In the genomic region with DNA sequence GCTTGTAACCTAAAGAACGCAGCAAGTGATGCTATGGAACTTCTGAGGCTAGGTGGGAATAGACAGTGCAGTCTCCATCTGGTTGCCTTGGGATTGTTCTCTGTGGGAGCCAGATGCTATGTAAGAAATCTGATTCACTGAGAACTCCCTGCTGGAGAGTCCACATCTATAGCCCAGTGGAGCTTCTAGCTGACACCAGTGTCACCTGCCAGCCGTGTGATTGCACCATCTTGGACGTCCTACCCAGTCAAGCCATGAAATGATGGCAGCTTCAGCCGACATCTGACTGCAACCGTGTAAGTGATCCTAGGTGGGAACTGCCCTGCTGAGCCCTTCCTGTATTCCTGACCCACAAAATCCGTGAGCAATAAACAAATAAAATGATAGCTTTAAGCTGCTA, we compare ENCODE assay signal across 21 cellular contexts. TPM values are rescaled to one million over a fixed set of nuclear protein-coding genes. Genes with fewer than 3 reads are reported as not detected.
DNase-seq lines count a peak whose midpoint lies in the region; ATAC-seq and TF ChIP-seq lines count a peak whose summit lies in the region.
"Had no signal": no experiment of that assay in that cellular context is flagged by ENCODE, and none has a peak within 500 bp of the region (broad histone marks: within the 10 kb centered on the region; RNA-seq: fewer than 3 reads in every experiment).

No MANE protein-coding gene starts in this region.

- H3K18ac ChIP-seq in IMR-90 (ENCODE audit: low read depth, low read length) = no peak overlapping the region; the same call in 1 of the 2 replicates

- H4K8ac ChIP-seq in IMR-90 (ENCODE audit: low read depth in 2 of 2, low read length in 2 of 2) = no peak overlapping the region

- DNase-seq in IMR-90 (no peak), coronary artery (ENCODE audit: low spot score) (peak; percentile 40), psoas muscle (peak; percentile 30 to 78), medulla oblongata (ENCODE audit: extremely low spot score) (no peak), hepatic stellate cell (ENCODE audit: low spot score) (no peak)
- no peak for DNase-seq in stimulated activated effector memory CD8-positive, alpha-beta T cell treated with anti-CD3 and anti-CD28 coated beads, Interleukin-12 subunit alpha, Interleukin-12 subunit beta, amount 100 ng/mL, for 72 hours (ENCODE audit: low spot score in 2 of 2)
- DNase-seq: C1 segment of cervical spinal cord; Calu3; CD4-positive, alpha-beta memory T cell; COR-L47; DMS53; DMS79 treated with DMSO at 0.1 percent for 48 hours; GF-D8; H7; HCEC 1CT had no signal

- no peaks in the 10 kb centered on the region for H3K9me3 ChIP-seq in IMR-90 (ENCODE audit: control insufficient read depth, insufficient read depth, low read length)
- H3K9me3 ChIP-seq in psoas muscle = no peaks in the 10 kb centered on the region

- no peak overlapping the region for H2BK5ac ChIP-seq in IMR-90 (ENCODE audit: low read depth, low read length, poor library complexity, severe bottlenecking)

- no peak overlapping the region for H3K23ac ChIP-seq in IMR-90 (ENCODE audit: low read depth, low read length)

- 0 out of 2 replicates have a peak overlapping the region, but pooled peaks have one; percentile 51 for H2AK5ac ChIP-seq in IMR-90 (ENCODE audit: low read depth, low read length)

- no peak overlapping the region for H2BK120ac ChIP-seq in IMR-90 (ENCODE audit: low read depth, low read length)

- no peaks in the 10 kb centered on the region for H3K9me3 Mint-ChIP-seq in stimulated activated effector memory CD8-positive, alpha-beta T cell treated with anti-CD3 and anti-CD28 coated beads, Interleukin-12 subunit alpha, Interleukin-12 subunit beta, amount 100 ng/mL, for 72 hours
- H3K9me3 Mint-ChIP-seq: CD4-positive, alpha-beta memory T cell had no signal

- no peak overlapping the region for H3K56ac ChIP-seq in IMR-90 (ENCODE audit: extremely low read depth, insufficient read depth, low read length)

- no peak overlapping the region for H3K27ac Mint-ChIP-seq in stimulated activated effector memory CD8-positive, alpha-beta T cell treated with anti-CD3 and anti-CD28 coated beads, Interleukin-12 subunit alpha, Interleukin-12 subunit beta, amount 100 ng/mL, for 72 hours
- H3K27ac Mint-ChIP-seq: CD4-positive, alpha-beta memory T cell had no signal

- no peak for ATAC-seq in IMR-90 (ENCODE audit: low read depth)
- peak; percentile 89 to 96 (median 95) for ATAC-seq in psoas muscle
- ATAC-seq in stimulated activated effector memory CD8-positive, alpha-beta T cell treated with anti-CD3 and anti-CD28 coated beads, Interleukin-12 subunit alpha, Interleukin-12 subunit beta, amount 100 ng/mL, for 72 hours = no peak

- H2AK9ac ChIP-seq in IMR-90 (replicated peaks; ENCODE audit: low read depth, low read length, poor library complexity) = no peak overlapping the region

- no peak overlapping the region for H4K5ac ChIP-seq in IMR-90 (ENCODE audit: low read depth, low read length)

- TF ChIP-seq POLR2A in IMR-90 (IDR thresholded peaks at IDR 0.05; ENCODE audit: low read depth, low read length) = no peak

- WGBS in IMR-90 (ENCODE audit: extremely low coverage in 2 of 2, insufficient read length in 1 of 2), 2 experiments = 100% methylated on average over 1 of the region's 6 CpGs; no CpG with 5 or more reads in 1 of the 2 experiments
- WGBS in psoas muscle, 3 donors = 41 to 64% (median 42%) methylated on average over 6 of the region's 6 CpGs

- H4K91ac ChIP-seq in IMR-90 (ENCODE audit: insufficient read depth, low read depth, low read length) = no peak overlapping the region

- peaks cover 28% of the 10 kb centered on the region for H3K4me1 Mint-ChIP-seq in stimulated activated effector memory CD8-positive, alpha-beta T cell treated with anti-CD3 and anti-CD28 coated beads, Interleukin-12 subunit alpha, Interleukin-12 subunit beta, amount 100 ng/mL, for 72 hours

- BruUV-seq in IMR-90 (replicated peaks; lab: Mats Ljungman, UMichigan) = no TSS peak

- H3K4me3 ChIP-seq in IMR-90 (ENCODE audit: insufficient read depth, low read depth, low read length) (no peak overlapping the region), coronary artery (no peak overlapping the region), psoas muscle (no peak overlapping the region)

- no peak overlapping the region for H2BK20ac ChIP-seq in IMR-90 (ENCODE audit: low read depth, low read length)

- no peak overlapping the region for H3K4me3 Mint-ChIP-seq in stimulated activated effector memory CD8-positive, alpha-beta T cell treated with anti-CD3 and anti-CD28 coated beads, Interleukin-12 subunit alpha, Interleukin-12 subunit beta, amount 100 ng/mL, for 72 hours
- H3K4me3 Mint-ChIP-seq: CD4-positive, alpha-beta memory T cell had no signal

- CTCF ChIA-PET in IMR-90 (lab: Yijun Ruan, JAX) = no interaction called here

- POLR2A ChIA-PET in IMR-90 (lab: Charles Lee; ENCODE audit: unreplicated experiment) = no interaction called here

- H3K14ac ChIP-seq in IMR-90 (replicated peaks; ENCODE audit: low read depth, low read length) = no peak overlapping the region

- no peaks in the 10 kb centered on the region for H3K79me1 ChIP-seq in IMR-90 (ENCODE audit: low read depth in 1 of 2, low read length in 2 of 2)

- H3K27ac ChIP-seq in IMR-90 (ENCODE audit: insufficient read depth, low read length) = no peak overlapping the region
- H3K27ac ChIP-seq in coronary artery = no peak overlapping the region
- H3K27ac ChIP-seq in psoas muscle = peak overlapping the region; percentile 39

- in situ Hi-C loops in IMR-90 (cut with MboI; ENCODE audit: low sequenced_read_pairs) = no loop called here

- H3K4me1 ChIP-seq in IMR-90 (ENCODE audit: control insufficient read depth, insufficient read depth, low read length) = peaks cover 9% of the 10 kb centered on the region
- H3K4me1 ChIP-seq in psoas muscle = peaks cover 15% of the 10 kb centered on the region

- TF ChIP-seq RAD21 in IMR-90 (IDR thresholded peaks at IDR 0.05; ENCODE audit: low read length) = no peak

- no peak overlapping the region for H2BK15ac ChIP-seq in IMR-90 (ENCODE audit: low read depth, low read length)

- no peak overlapping the region for H2AFZ ChIP-seq in IMR-90 (replicated peaks; ENCODE audit: low read length, poor library complexity)

- H3K4me2 ChIP-seq in IMR-90 (ENCODE audit: low read depth, low read length) = no peak overlapping the region

- H3K36me3 ChIP-seq in IMR-90 (ENCODE audit: control insufficient read depth, insufficient read depth, low read length) (no peaks in the 10 kb centered on the region), psoas muscle (ENCODE audit: insufficient read depth in 1 of 2, low read depth in 1 of 2) (no peaks in the 10 kb centered on the region)

- H3K9me1 ChIP-seq in IMR-90 (ENCODE audit: insufficient read depth, low read length) = 0 out of 2 replicates have a peak, but pooled peaks cover 3% of the 10 kb centered on the region

- TF ChIP-seq CTCF in IMR-90 (conservative IDR thresholded peaks at IDR 0.05; ENCODE audit: low read depth, low read length) = no peak
- no peak for TF ChIP-seq CTCF in coronary artery (IDR thresholded peaks at IDR 0.05)
- TF ChIP-seq CTCF in psoas muscle (IDR thresholded peaks at IDR 0.05) = no peak

- H3K9ac ChIP-seq in IMR-90 (ENCODE audit: low read depth, low read length) = no peak overlapping the region

- H3K27me3 ChIP-seq in IMR-90 (ENCODE audit: control insufficient read depth, insufficient read depth, low read length) (peaks cover 4% of the 10 kb centered on the region), psoas muscle (ENCODE audit: insufficient read depth in 3 of 3, low read length in 2 of 3) (no peaks in the 10 kb centered on the region)

- dilution Hi-C loops in IMR-90 (cut with HindIII; ENCODE audit: low sequenced_read_pairs, unreplicated experiment) = no loop called here

- H3K36me3 Mint-ChIP-seq in stimulated activated effector memory CD8-positive, alpha-beta T cell treated with anti-CD3 and anti-CD28 coated beads, Interleukin-12 subunit alpha, Interleukin-12 subunit beta, amount 100 ng/mL, for 72 hours = no peaks in the 10 kb centered on the region
- H3K36me3 Mint-ChIP-seq: CD4-positive, alpha-beta memory T cell had no signal

- intact Hi-C loops in IMR-90 (cut with micrococcal nuclease) (no loop called here), psoas muscle (cut with DNase I) (loop anchor here in 1 of 2 donors (5.0 kb wide), 1 partner anchor 69 kb away; no protein-coding TSS in a partner anchor)

- no peaks in the 10 kb centered on the region for H4K20me1 ChIP-seq in IMR-90 (ENCODE audit: insufficient read depth, low read length)

- H3K4ac ChIP-seq in IMR-90 (ENCODE audit: low read depth, low read length) = no peak overlapping the region

TF ChIP-seq in IMR-90, 13 proteins besides CTCF, POLR2A, EP300 and RAD21 (continues in another document):
- no peak for TF ChIP-seq FOS (IDR thresholded peaks at IDR 0.05; ENCODE audit: low read depth, low read length)
- TF ChIP-seq CHD1 (IDR thresholded peaks at IDR 0.05; ENCODE audit: low read depth, low read length) = no peak
- no peak for TF ChIP-seq SMC3 (IDR thresholded peaks at IDR 0.05; ENCODE audit: low read depth, low read length)
- no peak for TF ChIP-seq RCOR1 (IDR thresholded peaks at IDR 0.05; ENCODE audit: insufficient replicate concordance, low read length)
- TF ChIP-seq, protein P1, sequence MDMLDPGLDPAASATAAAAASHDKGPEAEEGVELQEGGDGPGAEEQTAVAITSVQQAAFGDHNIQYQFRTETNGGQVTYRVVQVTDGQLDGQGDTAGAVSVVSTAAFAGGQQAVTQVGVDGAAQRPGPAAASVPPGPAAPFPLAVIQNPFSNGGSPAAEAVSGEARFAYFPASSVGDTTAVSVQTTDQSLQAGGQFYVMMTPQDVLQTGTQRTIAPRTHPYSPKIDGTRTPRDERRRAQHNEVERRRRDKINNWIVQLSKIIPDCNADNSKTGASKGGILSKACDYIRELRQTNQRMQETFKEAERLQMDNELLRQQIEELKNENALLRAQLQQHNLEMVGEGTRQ (IDR thresholded peaks at IDR 0.05; ENCODE audit: low read depth, low read length) = no peak
- no peak for TF ChIP-seq NFE2L2 (IDR thresholded peaks at IDR 0.05; ENCODE audit: low read depth, low read length)
- TF ChIP-seq MAZ (IDR thresholded peaks at IDR 0.05; ENCODE audit: borderline replicate concordance, low read depth, low read length) = no peak
- no peak for TF ChIP-seq RFX5 (IDR thresholded peaks at IDR 0.05; ENCODE audit: low read depth, low read length)
- no peak for TF ChIP-seq MXI1 (IDR thresholded peaks at IDR 0.05; ENCODE audit: borderline replicate concordance, low read depth, low read length)

RNA-seq across cellular contexts. Expression of a gene that starts 12.4 kb away (rescaled TPM):
- total RNA-seq in IMR-90 (2012; rRNA removed) (16.1 and 20.1 TPM in 2 replicates), psoas muscle (100 to 1,000 TPM in 3 of 4 donors, 10 to 100 TPM in 1; 60.1 to 129 (median 115) TPM)
- polyA plus RNA-seq in IMR-90 (2012; rRNA removed) (12.0 and 13.7 TPM in 2 replicates), psoas muscle (10 to 100 TPM; 14.0 to 68.3 (median 40.0) TPM)
- 6.7 and 10.1 TPM in 2 replicates for polyA plus RNA-seq in IMR-90 (2012; cell fraction: cytosol; rRNA removed)
- 6.8 and 8.8 TPM in 2 replicates for polyA plus RNA-seq in IMR-90 (2012; cell fraction: nucleus; rRNA removed; ENCODE audit: low replicate concordance)

RNA-seq across cellular contexts. Expression of a gene that starts 19.2 kb away (rescaled TPM):
- total RNA-seq in IMR-90 (2012; rRNA removed) (not detected in 2 replicates), psoas muscle (under 1 TPM in 3 of 4 donors, not detected in 1; 0.04 to 0.10 (median 0.06) TPM)
- polyA plus RNA-seq in IMR-90 (2012; rRNA removed) (not detected in 2 replicates), psoas muscle (under 1 TPM; 0.01 to 0.07 (median 0.03) TPM)
- not detected in 2 replicates for polyA plus RNA-seq in IMR-90 (2012; cell fraction: cytosol; rRNA removed)
- polyA plus RNA-seq in IMR-90 (2012; cell fraction: nucleus; rRNA removed; ENCODE audit: low replicate concordance) = not detected in 2 replicates
- total RNA-seq: A172; A673; Calu3; CD4-positive, alpha-beta memory T cell; Daoy; G401; H1; H7 had no signal
- polyA plus RNA-seq: BJ; CD4-positive, alpha-beta memory T cell had no signal

Comparison
In these comparisons a context has a peak if more than half of its experiments do, and no peak if none do; other contexts are left out.
1. ATAC-seq: peak in psoas muscle (4 of 4); none in IMR-90 (single experiment) and stimulated activated effector memory CD8-positive, alpha-beta T cell treated with anti-CD3 and anti-CD28 coated beads, Interleukin-12 subunit alpha, Interleukin-12 subunit beta, amount 100 ng/mL, for 72 hours (single experiment).
2. DNase-seq: peak in coronary artery (single experiment) and psoas muscle (2 of 2); none in IMR-90 (single experiment), stimulated activated effector memory CD8-positive, alpha-beta T cell treated with anti-CD3 and anti-CD28 coated beads, Interleukin-12 subunit alpha, Interleukin-12 subunit beta, amount 100 ng/mL, for 72 hours (0 of 2), medulla oblongata (single experiment) and hepatic stellate cell (single experiment).